1 cellular context compared by ENCODE assay signal in genomic region chr12:1607940-1608782, GRCh38.
TF ChIP-seq lines count a peak whose summit lies in the region.

No MANE protein-coding gene starts in this region.

TF ChIP-seq in A549, 52 proteins besides CTCF, POLR2A, EP300 and RAD21 (continued from another document):
- TF ChIP-seq MAX (IDR thresholded peaks at IDR 0.05), result no peak
- TF ChIP-seq E2F6 (IDR thresholded peaks at IDR 0.05; ENCODE audit: borderline replicate concordance, low read depth), result no peak
- TF ChIP-seq MAFK (IDR thresholded peaks at IDR 0.05; ENCODE audit: partially characterized antibody), result no peak
- no peak for TF ChIP-seq EHMT2 (IDR thresholded peaks at IDR 0.05; ENCODE audit: low read depth)
- no peak for TF ChIP-seq NPAS2 (CRISPR knock-in tag; IDR thresholded peaks at IDR 0.05; ENCODE audit: borderline replicate concordance)
- TF ChIP-seq PHF8 (IDR thresholded peaks at IDR 0.05; ENCODE audit: borderline replicate concordance, low read depth), result no peak
- no peak for TF ChIP-seq ELK1 (IDR thresholded peaks at IDR 0.05; ENCODE audit: low read depth, low read length)
- no peak for TF ChIP-seq HOXB5 (CRISPR knock-in tag; IDR thresholded peaks at IDR 0.05)
- no peak for TF ChIP-seq EHF (CRISPR knock-in tag; IDR thresholded peaks at IDR 0.05)
- no peak for TF ChIP-seq REST (IDR thresholded peaks at IDR 0.05)
